ENCODE assay signal across 15 cellular contexts in genomic region chr1:203661572-203661971, GRCh38. TPM values are rescaled to one million over a fixed set of nuclear protein-coding genes. Genes with fewer than 3 reads are reported as not detected.
DNase-seq lines count a peak whose midpoint lies in the region; ATAC-seq lines count a peak whose summit lies in the region.
"Had no signal": no experiment of that assay in that cellular context is flagged by ENCODE, and none has a peak within 500 bp of the region (broad histone marks: within the 10 kb centered on the region; RNA-seq: fewer than 3 reads in every experiment).

No MANE protein-coding gene starts in this region.

- no peak overlapping the region for H3K27ac ChIP-seq in CD4-positive, alpha-beta memory T cell (ENCODE audit: low read depth, low read length)
- no peak overlapping the region for H3K27ac ChIP-seq in mesenchymal stem cell (ENCODE audit: low read length, poor library complexity, severe bottlenecking)
- H3K27ac ChIP-seq: BLaER1 treated with 17β-estradiol and CSF1 and Interleukin-3, amounts not matched to agents 10 nM and 100 nM had no signal

- POLR2A ChIA-PET in CD4-positive, alpha-beta memory T cell (lab: Charles Lee; ENCODE audit: partially characterized antibody) = interaction anchor here (0.6 to 2.7 kb wide), 10 partner anchors 8 to 340 kb away, joined by 3 to 25 read pairs (median 4); partner anchors contain the start of gene ATP2B4

- no peaks in the 10 kb centered on the region for H3K27me3 Mint-ChIP-seq in CD4-positive, alpha-beta memory T cell
- H3K27me3 Mint-ChIP-seq in effector memory CD8-positive, alpha-beta T cell = no peaks in the 10 kb centered on the region
- H3K27me3 Mint-ChIP-seq: activated naive CD8-positive, alpha-beta T cell treated with anti-CD3 and anti-CD28 coated beads, Interleukin-2, amount 10 ng/mL, durations not matched to agents 7 days and 5 days; stimulated activated naive CD8-positive, alpha-beta T cell treated with anti-CD3 and anti-CD28 coated beads, Interleukin-15, Interleukin-2, amounts not matched to agents 100 ng/mL and 50 ng/mL, for 24 hours had no signal

- H3K36me3 Mint-ChIP-seq in CD4-positive, alpha-beta memory T cell = peaks cover 7 to 12% of the 10 kb centered on the region in 2 donors
- H3K36me3 Mint-ChIP-seq in effector memory CD8-positive, alpha-beta T cell (ENCODE audit: insufficient read depth) = peaks cover 11% of the 10 kb centered on the region

- peak overlapping the region in 2 of 8 donors; percentile 46 to 71 for H3K4me3 Mint-ChIP-seq in CD4-positive, alpha-beta memory T cell
- peak overlapping the region; percentile 17 to 27 for H3K4me3 Mint-ChIP-seq in effector memory CD8-positive, alpha-beta T cell
- H3K4me3 Mint-ChIP-seq: activated naive CD8-positive, alpha-beta T cell treated with anti-CD3 and anti-CD28 coated beads, Interleukin-2, amount 10 ng/mL, durations not matched to agents 7 days and 5 days; stimulated activated naive CD8-positive, alpha-beta T cell treated with anti-CD3 and anti-CD28 coated beads, Interleukin-15, Interleukin-2, amounts not matched to agents 100 ng/mL and 50 ng/mL, for 24 hours had no signal

- H3K9me3 ChIP-seq in CD4-positive, alpha-beta memory T cell (ENCODE audit: control insufficient read depth in 1 of 2, low read length in 2 of 2) = no peaks in the 10 kb centered on the region
- H3K9me3 ChIP-seq in MG63 (no peaks in the 10 kb centered on the region), mesenchymal stem cell (ENCODE audit: control insufficient read depth, low read length) (no peaks in the 10 kb centered on the region)
- H3K9me3 ChIP-seq: BLaER1 treated with 17β-estradiol and CSF1 and Interleukin-3, amounts not matched to agents 10 nM and 100 nM; gastrocnemius medialis had no signal

- H4K91ac ChIP-seq in mesenchymal stem cell (ENCODE audit: low read length) = peak overlapping the region; percentile 61

- no peak overlapping the region for H3K9ac ChIP-seq in mesenchymal stem cell (ENCODE audit: low read length)
- H3K9ac ChIP-seq: BLaER1 treated with 17β-estradiol and CSF1 and Interleukin-3, amounts not matched to agents 10 nM and 100 nM had no signal

- H3K4me1 ChIP-seq in CD4-positive, alpha-beta memory T cell (ENCODE audit: insufficient read depth, low read length) = peaks cover 67% of the 10 kb centered on the region
- H3K4me1 ChIP-seq in mesenchymal stem cell (ENCODE audit: control insufficient read depth, insufficient read depth, low read depth, low read length) = peaks cover 12% of the 10 kb centered on the region

- CTCF ChIA-PET in CD4-positive, alpha-beta memory T cell (lab: Charles Lee; ENCODE audit: partially characterized antibody) = interaction anchor here (1.0 to 2.1 kb wide), 6 partner anchors 9 to 41 kb away, joined by 3 to 12 read pairs (median 6); partner anchors contain the start of gene ATP2B4

- no peaks in the 10 kb centered on the region for H3K9me3 Mint-ChIP-seq in CD4-positive, alpha-beta memory T cell
- H3K9me3 Mint-ChIP-seq in effector memory CD8-positive, alpha-beta T cell = no peaks in the 10 kb centered on the region
- H3K9me3 Mint-ChIP-seq: activated naive CD8-positive, alpha-beta T cell treated with anti-CD3 and anti-CD28 coated beads, Interleukin-2, amount 10 ng/mL, durations not matched to agents 7 days and 5 days; stimulated activated naive CD8-positive, alpha-beta T cell treated with anti-CD3 and anti-CD28 coated beads, Interleukin-15, Interleukin-2, amounts not matched to agents 100 ng/mL and 50 ng/mL, for 24 hours had no signal

- no peak overlapping the region for H4K8ac ChIP-seq in mesenchymal stem cell (ENCODE audit: low read length)

- intact Hi-C loops in CD4-positive, alpha-beta memory T cell (cut with micrococcal nuclease) = no loop called here

- no peak overlapping the region for H3K4me2 ChIP-seq in mesenchymal stem cell (ENCODE audit: low read length, poor library complexity, severe bottlenecking)

- no peaks in the 10 kb centered on the region for H3K36me3 ChIP-seq in CD4-positive, alpha-beta memory T cell (ENCODE audit: insufficient read depth, low read length)
- peaks cover 56% of the 10 kb centered on the region for H3K36me3 ChIP-seq in MG63
- H3K36me3 ChIP-seq in mesenchymal stem cell (ENCODE audit: control insufficient read depth in 1 of 2, insufficient read depth in 2 of 2, low read depth in 1 of 2, low read length in 2 of 2) = peaks cover 0 to 32% of the 10 kb centered on the region in 2 experiments
- H3K36me3 ChIP-seq: gastrocnemius medialis had no signal

- DNase-seq in CD4-positive, alpha-beta memory T cell = no peak
- peak; percentile 23 for DNase-seq in MG63
- no peak for DNase-seq in effector memory CD8-positive, alpha-beta T cell
- no peak for DNase-seq in mesenchymal stem cell
- DNase-seq: activated naive CD8-positive, alpha-beta T cell treated with anti-CD3 and anti-CD28 coated beads, Interleukin-2, amount 10 ng/mL, durations not matched to agents 7 days and 5 days; cortex of kidney; NCI-H2081; T-helper 1 cell had no signal

- no peaks in the 10 kb centered on the region for H3K27me3 ChIP-seq in CD4-positive, alpha-beta memory T cell (ENCODE audit: insufficient read depth, low read length)
- no peaks in the 10 kb centered on the region for H3K27me3 ChIP-seq in MG63
- H3K27me3 ChIP-seq in mesenchymal stem cell (ENCODE audit: control insufficient read depth in 1 of 2, insufficient read depth in 1 of 2, low read length in 2 of 2) = no peaks in the 10 kb centered on the region
- H3K27me3 ChIP-seq: BLaER1 treated with 17β-estradiol and CSF1 and Interleukin-3, amounts not matched to agents 10 nM and 100 nM; gastrocnemius medialis had no signal

- peaks cover 33% of the 10 kb centered on the region for H3K79me1 ChIP-seq in mesenchymal stem cell (replicated peaks; ENCODE audit: low read length, poor library complexity, severe bottlenecking)

- peaks cover 48 to 74% (median 62%) of the 10 kb centered on the region in 4 donors for H3K4me1 Mint-ChIP-seq in CD4-positive, alpha-beta memory T cell
- peaks cover 55 to 62% of the 10 kb centered on the region in 2 donors for H3K4me1 Mint-ChIP-seq in effector memory CD8-positive, alpha-beta T cell (ENCODE audit: low read depth in 2 of 2)

- H2AFZ ChIP-seq in mesenchymal stem cell (ENCODE audit: low read depth, low read length) = no peak overlapping the region

- H3K4ac ChIP-seq in mesenchymal stem cell (ENCODE audit: low read depth in 1 of 2, low read length in 2 of 2) = no peak overlapping the region

- WGBS in mesenchymal stem cell = 82% methylated on average over 2 of the region's 2 CpGs

- no peak overlapping the region for H3K18ac ChIP-seq in mesenchymal stem cell (ENCODE audit: low read depth in 1 of 2, low read length in 2 of 2)

- no peak overlapping the region for H2BK5ac ChIP-seq in mesenchymal stem cell (ENCODE audit: low read depth, low read length, poor library complexity, severe bottlenecking)

- H3K14ac ChIP-seq in mesenchymal stem cell (ENCODE audit: low read length in 2 of 2) = no peak overlapping the region

- no peak overlapping the region for H2BK12ac ChIP-seq in mesenchymal stem cell (ENCODE audit: low read length in 2 of 2)

- H3K27ac Mint-ChIP-seq in CD4-positive, alpha-beta memory T cell = peak overlapping the region; percentile 54 to 83 (median 75)
- H3K27ac Mint-ChIP-seq in effector memory CD8-positive, alpha-beta T cell = peak overlapping the region; percentile 62 to 99
- H3K27ac Mint-ChIP-seq: activated naive CD8-positive, alpha-beta T cell treated with anti-CD3 and anti-CD28 coated beads, Interleukin-2, amount 10 ng/mL, durations not matched to agents 7 days and 5 days had no signal

- no peak overlapping the region for H3K23ac ChIP-seq in mesenchymal stem cell (ENCODE audit: low read length in 2 of 2)

- ATAC-seq in effector memory CD8-positive, alpha-beta T cell (replicated peaks) = peak; percentile 18
- no peak for ATAC-seq in GM21529 (IDR thresholded peaks at IDR 0.05; ENCODE audit: unreplicated experiment)
- ATAC-seq in GM18517 (IDR thresholded peaks at IDR 0.05; ENCODE audit: unreplicated experiment) = no peak
- no peak for ATAC-seq in HG03108 (IDR thresholded peaks at IDR 0.05; ENCODE audit: unreplicated experiment)
- no peak for ATAC-seq in GM18502 (IDR thresholded peaks at IDR 0.05; ENCODE audit: poor library complexity, unreplicated experiment)
- ATAC-seq: gastrocnemius medialis had no signal

- H3K4me3 ChIP-seq in CD4-positive, alpha-beta memory T cell (ENCODE audit: low read length in 2 of 2) = no peak overlapping the region
- H3K4me3 ChIP-seq in MG63 (no peak overlapping the region), mesenchymal stem cell (ENCODE audit: insufficient read depth in 1 of 2, low read depth in 1 of 2, low read length in 2 of 2) (no peak overlapping the region)
- H3K4me3 ChIP-seq: BLaER1 treated with 17β-estradiol and CSF1 and Interleukin-3, amounts not matched to agents 10 nM and 100 nM; gastrocnemius medialis had no signal

- no peak overlapping the region for H2AK5ac ChIP-seq in mesenchymal stem cell (ENCODE audit: low read length, severe bottlenecking)

- no peak overlapping the region for H2BK120ac ChIP-seq in mesenchymal stem cell (ENCODE audit: low read depth, low read length)

- no peak overlapping the region for H2BK15ac ChIP-seq in mesenchymal stem cell (ENCODE audit: low read depth, poor library complexity, severe bottlenecking)

RNA-seq across cellular contexts. Expression of gene ATP2B4, which starts 34.9 kb away (rescaled TPM):
- 10 to 100 TPM; 97.2 to 98.6 TPM for total RNA-seq in CD4-positive, alpha-beta memory T cell
- polyA plus RNA-seq in CD4-positive, alpha-beta memory T cell = 10 to 100 TPM; 14.8 to 41.7 TPM
- total RNA-seq in MG63 (2014; rRNA removed; shearing (Covaris generic); ENCODE audit: low replicate concordance) = 37.6 and 43.6 TPM in 2 replicates
- polyA plus RNA-seq in mesenchymal stem cell (2013, experiment 1 of 2) = 58.0 TPM
- 58.7 TPM for polyA plus RNA-seq in mesenchymal stem cell (2013, experiment 2 of 2)
